Comparison of ENCODE assay signal across 18 cellular contexts in genomic region chr2:137207030-137207429, GRCh38.
DNase-seq lines count a peak whose midpoint lies in the region; FAIRE-seq and TF ChIP-seq lines count a peak whose summit lies in the region.
"Had no signal": no experiment of that assay in that cellular context is flagged by ENCODE, and none has a peak within 500 bp of the region (broad histone marks: within the 10 kb centered on the region; RNA-seq: fewer than 3 reads in every experiment).

No MANE protein-coding gene starts in this region.

- no peak for TF ChIP-seq EP300 in H1 (IDR thresholded peaks at IDR 0.05; ENCODE audit: borderline replicate concordance in 1 of 2, low read depth in 2 of 2, low read length in 2 of 2)
- no peak for TF ChIP-seq EP300 in SK-N-SH (IDR thresholded peaks at IDR 0.05; ENCODE audit: borderline replicate concordance in 1 of 2, low read depth in 1 of 2, low read length in 1 of 2)

- H2BK5ac ChIP-seq in H9 (ENCODE audit: insufficient read length, low read length) (no peak overlapping the region), H1 (ENCODE audit: low read depth, low read length) (no peak overlapping the region), mesenchymal stem cell (ENCODE audit: low read depth, low read length, poor library complexity, severe bottlenecking) (no peak overlapping the region)

- H3K27me3 ChIP-seq in H9 (ENCODE audit: insufficient read depth, low read length) (no peaks in the 10 kb centered on the region), H1 (replicated peaks in 1 of 4; ENCODE audit: control insufficient read depth in 3 of 4, extremely low read depth in 1 of 4, insufficient read depth in 3 of 4, low read length in 3 of 4) (no peaks in the 10 kb centered on the region), mesenchymal stem cell (ENCODE audit: control insufficient read depth in 1 of 2, insufficient read depth in 1 of 2, low read length in 2 of 2) (no peaks in the 10 kb centered on the region), BE2C (no peaks in the 10 kb centered on the region), SK-N-SH (ENCODE audit: insufficient read depth) (no peaks in the 10 kb centered on the region)

- no peak overlapping the region for H2BK20ac ChIP-seq in H9 (ENCODE audit: low read depth, low read length, poor library complexity, severe bottlenecking)
- H2BK20ac ChIP-seq in H1 (ENCODE audit: low read length) = no peak overlapping the region

- H3K4ac ChIP-seq in H9 (ENCODE audit: low read depth, low read length) = no peak overlapping the region
- H3K4ac ChIP-seq in H1 (replicated peaks; ENCODE audit: insufficient read length, low read depth, low read length) = no peak overlapping the region
- H3K4ac ChIP-seq in mesenchymal stem cell (ENCODE audit: low read depth in 1 of 2, low read length in 2 of 2) = no peak overlapping the region

- FAIRE-seq in H1 (lab: Jason Lieb, UNC) = peak; percentile 13
- FAIRE-seq: A204.1, GM12878 had no signal

- H3K56ac ChIP-seq in H9 (ENCODE audit: insufficient read length, low read depth, low read length) (no peak overlapping the region), H1 (replicated peaks; ENCODE audit: insufficient read length, low read depth, low read length) (no peak overlapping the region)

- H3K23ac ChIP-seq in H9 (ENCODE audit: insufficient read length, low read depth, low read length) (no peak overlapping the region), H1 (ENCODE audit: insufficient read length) (no peak overlapping the region), mesenchymal stem cell (ENCODE audit: low read length in 2 of 2) (no peak overlapping the region)

- H3K23me2 ChIP-seq in H9 (ENCODE audit: insufficient read length, low read depth, low read length, poor library complexity, severe bottlenecking) (no peaks in the 10 kb centered on the region), H1 (ENCODE audit: low read depth, low read length) (no peaks in the 10 kb centered on the region)

- no peak overlapping the region for H4K8ac ChIP-seq in H9 (replicated peaks; ENCODE audit: insufficient read length, low read depth, low read length)
- no peak overlapping the region for H4K8ac ChIP-seq in H1 (ENCODE audit: extremely low read depth, insufficient read depth, low read length)
- H4K8ac ChIP-seq in mesenchymal stem cell (ENCODE audit: low read length) = no peak overlapping the region

- POLR2A ChIA-PET in H1 (lab: Charles Lee; ENCODE audit: partially characterized antibody) = no interaction called here
- POLR2A ChIA-PET in SK-N-SH (lab: Yijun Ruan, JAX) = no interaction called here

- H3K36me3 ChIP-seq in H1 (ENCODE audit: control insufficient read depth in 2 of 4, insufficient read depth in 4 of 4, low read length in 3 of 4) (no peaks in the 10 kb centered on the region), mesenchymal stem cell (ENCODE audit: control insufficient read depth in 1 of 2, insufficient read depth in 2 of 2, low read depth in 1 of 2, low read length in 2 of 2) (no peaks in the 10 kb centered on the region), BE2C (no peaks in the 10 kb centered on the region), SK-N-SH (replicated peaks in 1 of 2; ENCODE audit: control insufficient read depth in 1 of 2, insufficient read depth in 2 of 2, low read length in 1 of 2) (no peaks in the 10 kb centered on the region)

- CTCF ChIA-PET in H1 (lab: Charles Lee; ENCODE audit: partially characterized antibody) = interaction anchor here (1.5 to 1.6 kb wide), 2 partner anchors 13 to 33 kb away, joined by 3 read pairs; no protein-coding TSS in a partner anchor
- CTCF ChIA-PET in SK-N-SH (lab: Yijun Ruan, JAX) = interaction anchor here (1.4 kb wide), 1 partner anchor 12 kb away, joined by 3 read pairs; no protein-coding TSS in a partner anchor

- H2BK120ac ChIP-seq in H9 (ENCODE audit: low read depth, low read length, poor library complexity, severe bottlenecking) (no peak overlapping the region), H1 (replicated peaks; ENCODE audit: low read depth, low read length) (no peak overlapping the region), mesenchymal stem cell (ENCODE audit: low read depth, low read length) (no peak overlapping the region)

- peak overlapping the region in 1 of 3 experiments; percentile 85; a peak in 2 of 7 replicates for H3K27ac Mint-ChIP-seq in H9
- H3K27ac Mint-ChIP-seq: CD4-positive, alpha-beta T cell; HFFc6 had no signal

- no peak overlapping the region for H3K14ac ChIP-seq in H9 (ENCODE audit: insufficient read depth, low read length)
- H3K14ac ChIP-seq in H1 (ENCODE audit: insufficient read length) = no peak overlapping the region
- H3K14ac ChIP-seq in mesenchymal stem cell (ENCODE audit: low read length in 2 of 2) = no peak overlapping the region

- H3K18ac ChIP-seq in H9 (ENCODE audit: insufficient read length, low read depth, low read length) = no peak overlapping the region
- H3K18ac ChIP-seq in H1 (ENCODE audit: extremely low read depth, low read length) = no peak overlapping the region
- H3K18ac ChIP-seq in mesenchymal stem cell (ENCODE audit: low read depth in 1 of 2, low read length in 2 of 2) = no peak overlapping the region

- H3K4me3 ChIP-seq in H1 (ENCODE audit: extremely low read depth in 1 of 4, insufficient read depth in 2 of 4, low read depth in 3 of 4, low read length in 4 of 4) (peak overlapping the region in 1 of 4 experiments; percentile 26; a peak in 1 of 8 replicates), mesenchymal stem cell (ENCODE audit: insufficient read depth in 1 of 2, low read depth in 1 of 2, low read length in 2 of 2) (no peak overlapping the region), BE2C (ENCODE audit: low read depth, low read length) (no peak overlapping the region), SK-N-SH (ENCODE audit: low read depth in 2 of 2, low read length in 1 of 2) (no peak overlapping the region)
- H3K4me3 ChIP-seq: GM12878 had no signal

- H3K4me1 ChIP-seq in H9 (ENCODE audit: insufficient read depth, low read length) (peaks cover 10% of the 10 kb centered on the region), H1 (replicated peaks in 1 of 4; ENCODE audit: control insufficient read depth in 3 of 4, insufficient read depth in 4 of 4, low read length in 3 of 4) (peaks cover 0 to 3% (median 1%) of the 10 kb centered on the region in 4 experiments; a peak in 1 of 7 replicates), mesenchymal stem cell (ENCODE audit: control insufficient read depth, insufficient read depth, low read depth, low read length) (peaks cover 2% of the 10 kb centered on the region), BE2C (no peaks in the 10 kb centered on the region), SK-N-SH (ENCODE audit: control insufficient read depth in 1 of 2, insufficient read depth in 2 of 2, low read depth in 1 of 2, low read length in 1 of 2) (no peaks in the 10 kb centered on the region)

- TF ChIP-seq CTCF in H9 (conservative IDR thresholded peaks at IDR 0.05) (no peak), H1 (IDR thresholded peaks at IDR 0.05; ENCODE audit: control extremely low read depth in 1 of 3, insufficient read depth in 1 of 3, low read depth in 1 of 3, low read length in 3 of 3) (no peak), BE2C (IDR thresholded peaks at IDR 0.05; ENCODE audit: low read depth, low read length) (no peak), SK-N-SH (IDR thresholded peaks at IDR 0.05) (no peak)

- H4K91ac ChIP-seq in H9 (ENCODE audit: insufficient read length, low read depth, low read length) (no peak overlapping the region), H1 (replicated peaks; ENCODE audit: insufficient read length, low read length) (no peak overlapping the region), mesenchymal stem cell (ENCODE audit: low read length) (no peak overlapping the region)

- no peak overlapping the region for H3K9ac ChIP-seq in H9 (ENCODE audit: extremely low read depth, insufficient read length, low read length)
- no peak overlapping the region for H3K9ac ChIP-seq in H1 (replicated peaks in 1 of 4; ENCODE audit: extremely low read depth in 1 of 4, low read depth in 3 of 4, low read length in 3 of 4)
- H3K9ac ChIP-seq in mesenchymal stem cell (ENCODE audit: low read length) = no peak overlapping the region
- no peak overlapping the region for H3K9ac ChIP-seq in SK-N-SH

- TF ChIP-seq POLR2A in H1 (IDR thresholded peaks at IDR 0.05; ENCODE audit: control extremely low read depth in 1 of 2, low read depth in 2 of 2, low read length in 2 of 2) = no peak

- H2AK5ac ChIP-seq in H9 (ENCODE audit: insufficient read length, low read length) (no peak overlapping the region), H1 (ENCODE audit: low read depth, low read length) (no peak overlapping the region), mesenchymal stem cell (ENCODE audit: low read length, severe bottlenecking) (no peak overlapping the region)

- H3K9me3 ChIP-seq in H9 (ENCODE audit: control insufficient read depth, low read depth, low read length) = no peaks in the 10 kb centered on the region
- H3K9me3 ChIP-seq in H1 (ENCODE audit: insufficient read depth in 2 of 2, low read depth in 1 of 2, low read length in 1 of 2) = no peaks in the 10 kb centered on the region
- no peaks in the 10 kb centered on the region for H3K9me3 ChIP-seq in mesenchymal stem cell (ENCODE audit: control insufficient read depth, low read length)
- H3K9me3 ChIP-seq in BE2C = no peaks in the 10 kb centered on the region
- no peaks in the 10 kb centered on the region for H3K9me3 ChIP-seq in SK-N-SH

- no peak overlapping the region for H3T11ph ChIP-seq in H9 (ENCODE audit: low read length)

- H3K79me2 ChIP-seq in H9 (ENCODE audit: insufficient read depth, low read length) = no peaks in the 10 kb centered on the region
- no peaks in the 10 kb centered on the region for H3K79me2 ChIP-seq in H1 (ENCODE audit: control insufficient read depth in 1 of 2, insufficient read depth in 2 of 2, low read length in 2 of 2)
- H3K79me2 ChIP-seq in SK-N-SH (ENCODE audit: insufficient read depth) = no peaks in the 10 kb centered on the region

- H3F3A ChIP-seq in SK-N-SH (replicated peaks; ENCODE audit: insufficient read depth) = peaks cover 5% of the 10 kb centered on the region

- no peak for DNase-seq in H9
- no peak for DNase-seq in H1 (ENCODE audit: low read depth in 1 of 2, low spot score in 2 of 2)
- no peak for DNase-seq in mesenchymal stem cell
- DNase-seq in iPS-NIHi11 (ENCODE audit: low spot score) = no peak
- DNase-seq in NCI-H774 (lab: John Stamatoyannopoulos, UW) = no peak
- DNase-seq in BE2C = no peak
- DNase-seq in SK-N-SH = no peak
- DNase-seq: ACHN; CD4-positive, alpha-beta T cell; DMS 273 treated with DMSO at 0.1 percent for 48 hours; DMS53; DND-41; EL; HCEC 1CT; HFFc6 had no signal

- H2BK12ac ChIP-seq in H9 (ENCODE audit: insufficient read length, low read depth, low read length) (no peak overlapping the region), H1 (ENCODE audit: low read depth, low read length) (no peak overlapping the region), mesenchymal stem cell (ENCODE audit: low read length in 2 of 2) (no peak overlapping the region)

- no peaks in the 10 kb centered on the region for H3K9me2 ChIP-seq in SK-N-SH

- peak overlapping the region; percentile 6 to 22; a peak in 2 of 5 replicates for H3K4me3 Mint-ChIP-seq in H9
- H3K4me3 Mint-ChIP-seq: CD4-positive, alpha-beta T cell; HFFc6 had no signal

- H3K9me3 Mint-ChIP-seq in H9 = no peaks in the 10 kb centered on the region
- H3K9me3 Mint-ChIP-seq: CD4-positive, alpha-beta T cell; HFFc6 had no signal

- H3K4me2 ChIP-seq in H9 (ENCODE audit: insufficient read depth, insufficient read length, low read length) (peak overlapping the region; percentile 35), H1 (ENCODE audit: insufficient read depth in 1 of 2, low read depth in 2 of 2, low read length in 2 of 2) (peak overlapping the region; percentile 2 to 31; a peak in 3 of 4 replicates), mesenchymal stem cell (ENCODE audit: low read length, poor library complexity, severe bottlenecking) (no peak overlapping the region), SK-N-SH (no peak overlapping the region)

- H3K27ac ChIP-seq in H9 (ENCODE audit: insufficient read length, low read depth, low read length) (no peak overlapping the region), H1 (ENCODE audit: low read depth, low read length) (no peak overlapping the region), mesenchymal stem cell (ENCODE audit: low read length, poor library complexity, severe bottlenecking) (peak overlapping the region; percentile 97), SK-N-SH (ENCODE audit: low read depth in 2 of 2, low read length in 1 of 2) (no peak overlapping the region)
- H3K27ac ChIP-seq: C4-2B had no signal

- TF ChIP-seq RAD21 in H1 (IDR thresholded peaks at IDR 0.05 in 1 of 2, conservative IDR thresholded peaks at IDR 0.05 in 1 of 2; ENCODE audit: low read depth in 2 of 2, low read length in 2 of 2) = no peak
- TF ChIP-seq RAD21 in SK-N-SH (IDR thresholded peaks at IDR 0.05; ENCODE audit: low read length) = no peak

- no peaks in the 10 kb centered on the region for H3K36me3 Mint-ChIP-seq in H9 (ENCODE audit: insufficient read depth in 1 of 3, low read depth in 3 of 3)

- H4K5ac ChIP-seq in H9 (ENCODE audit: insufficient read length, low read depth, low read length) (no peak overlapping the region), H1 (ENCODE audit: insufficient read length, low read depth, low read length) (no peak overlapping the region)

- H2BK15ac ChIP-seq in H9 (ENCODE audit: low read depth, low read length) = no peak overlapping the region
- H2BK15ac ChIP-seq in H1 (ENCODE audit: low read length) = no peak overlapping the region
- H2BK15ac ChIP-seq in mesenchymal stem cell (ENCODE audit: low read depth, poor library complexity, severe bottlenecking) = no peak overlapping the region

- H3K27me3 Mint-ChIP-seq in H9 (ENCODE audit: low read depth) = no peaks in the 10 kb centered on the region
- H3K27me3 Mint-ChIP-seq: CD4-positive, alpha-beta T cell had no signal

- H2AFZ ChIP-seq in H9 (ENCODE audit: low read length) = no peak overlapping the region
- no peak overlapping the region for H2AFZ ChIP-seq in H1 (ENCODE audit: low read length)
- H2AFZ ChIP-seq in mesenchymal stem cell (ENCODE audit: low read depth, low read length) = no peak overlapping the region
- no peak overlapping the region for H2AFZ ChIP-seq in SK-N-SH (ENCODE audit: low read depth)

- H3K79me1 ChIP-seq in H9 (ENCODE audit: insufficient read depth, low read depth, low read length, poor library complexity, severe bottlenecking) = no peaks in the 10 kb centered on the region
- H3K79me1 ChIP-seq in H1 (ENCODE audit: low read depth, low read length) = no peaks in the 10 kb centered on the region
- no peaks in the 10 kb centered on the region for H3K79me1 ChIP-seq in mesenchymal stem cell (replicated peaks; ENCODE audit: low read length, poor library complexity, severe bottlenecking)

- peaks cover 41 to 51% of the 10 kb centered on the region in 2 experiments for H3K4me1 Mint-ChIP-seq in H9

- WGBS in H9 (ENCODE audit: extremely low coverage, insufficient read length, low lambda C conversion rate) = no CpG with 5 or more reads among the region's 1 CpG
- 47% methylated on average over 1 of the region's 1 CpG; no CpG with 5 or more reads in 1 of the 2 experiments for WGBS in H1 (ENCODE audit: extremely low coverage in 1 of 2, insufficient coverage in 1 of 2, insufficient read length in 1 of 2, insufficient replicate concordance in 2 of 2, low coverage in 1 of 2, low lambda C conversion rate in 2 of 2, missing lambda C conversion rate in 1 of 2), 2 experiments
- no CpG with 5 or more reads among the region's 1 CpG for WGBS in mesenchymal stem cell
- 57% methylated on average over 1 of the region's 1 CpG for WGBS in SK-N-SH (ENCODE audit: low lambda C conversion rate)

- H4K20me1 ChIP-seq in H9 (ENCODE audit: control insufficient read depth, insufficient read depth, insufficient read length) (no peaks in the 10 kb centered on the region), H1 (replicated peaks in 1 of 2; ENCODE audit: control insufficient read depth in 1 of 2, insufficient read depth in 2 of 2, low read length in 2 of 2) (no peaks in the 10 kb centered on the region), SK-N-SH (ENCODE audit: insufficient read depth) (no peaks in the 10 kb centered on the region)

Comparison
In these comparisons a context has a peak if more than half of its experiments do, and no peak if none do; other contexts are left out.
1. H3K4me2 ChIP-seq: peak in H9 (single experiment) and H1 (2 of 2); none in mesenchymal stem cell (single experiment) and SK-N-SH (single experiment).